ENCODE assay signal across 22 cellular contexts in the genomic region with DNA sequence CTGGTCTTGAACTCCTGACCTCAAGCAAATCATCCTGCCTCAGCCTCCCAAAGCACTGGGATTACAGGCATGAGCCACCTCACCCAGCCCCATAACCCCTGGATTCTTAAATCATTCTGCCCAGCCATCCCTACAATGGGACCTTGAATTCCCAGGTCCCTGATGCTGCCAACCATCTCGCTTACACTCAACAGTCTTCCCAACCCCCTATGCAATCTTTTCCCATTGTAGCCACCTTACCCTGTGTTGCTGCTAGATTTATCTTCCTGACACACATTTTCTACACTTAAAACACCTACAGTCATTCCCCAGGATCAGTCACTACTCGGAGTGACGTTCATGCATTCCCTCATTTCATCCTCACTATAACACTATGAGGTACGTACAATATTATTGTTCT.
A peak's percentile ranks its signal among the peaks of the same experiment; 100 is the strongest.
DNase-seq lines count a peak whose midpoint lies in the region; ATAC-seq and TF ChIP-seq lines count a peak whose summit lies in the region.
"Had no signal": no experiment of that assay in that cellular context is flagged by ENCODE, and none has a peak within 500 bp of the region (broad histone marks: within the 10 kb centered on the region; RNA-seq: fewer than 3 reads in every experiment).

No MANE protein-coding gene starts in this region.

- TF ChIP-seq CTCF in neutrophil (IDR thresholded peaks at IDR 0.05) = no peak

- no peaks in the 10 kb centered on the region for H3K27me3 ChIP-seq in neutrophil
- H3K27me3 ChIP-seq: BLaER1 treated with 17β-estradiol and CSF1 and Interleukin-3, amounts not matched to agents 10 nM and 100 nM; vagina had no signal

- intact Hi-C loops in dendritic cell treated with granulocyte-macrophage colony-stimulating factor and Interleukin-4, amounts not matched to agents 40 ng/mL and 50 ng/mL, for 4 days (cut with micrococcal nuclease) = no loop called here

- H3K36me3 Mint-ChIP-seq in activated T-cell treated with anti-CD3 and anti-CD28 coated beads, Interleukin-2, amount 50 U/mL, for 72 hours (ENCODE audit: insufficient read depth in 2 of 2) = peaks cover 4 to 9% of the 10 kb centered on the region in 2 donors
- peaks cover 15% of the 10 kb centered on the region for H3K36me3 Mint-ChIP-seq in activated T-cell treated with anti-CD3 and anti-CD28 coated beads, Interleukin-2, amount 50 U/mL, for 4 hours (ENCODE audit: insufficient read depth)
- H3K36me3 Mint-ChIP-seq in T-helper 17 cell (ENCODE audit: low read depth) = peaks cover 4% of the 10 kb centered on the region
- H3K36me3 Mint-ChIP-seq in dendritic cell treated with granulocyte-macrophage colony-stimulating factor and Interleukin-4, amounts not matched to agents 40 ng/mL and 50 ng/mL, for 4 days (ENCODE audit: low read depth) = peaks cover 47% of the 10 kb centered on the region

- peak overlapping the region in 1 of 2 donors; percentile 40 for H3K4me3 Mint-ChIP-seq in activated T-cell treated with anti-CD3 and anti-CD28 coated beads, Interleukin-2, amount 50 U/mL, for 72 hours
- no peak overlapping the region for H3K4me3 Mint-ChIP-seq in activated T-cell treated with anti-CD3 and anti-CD28 coated beads, Interleukin-2, amount 50 U/mL, for 4 hours
- H3K4me3 Mint-ChIP-seq in T-helper 17 cell = peak overlapping the region; percentile 7
- H3K4me3 Mint-ChIP-seq in dendritic cell treated with granulocyte-macrophage colony-stimulating factor and Interleukin-4, amounts not matched to agents 40 ng/mL and 50 ng/mL, for 4 days = no peak overlapping the region
- H3K4me3 Mint-ChIP-seq: H9 had no signal

- no peaks in the 10 kb centered on the region for H3K9me3 Mint-ChIP-seq in activated T-cell treated with anti-CD3 and anti-CD28 coated beads, Interleukin-2, amount 50 U/mL, for 72 hours
- H3K9me3 Mint-ChIP-seq in activated T-cell treated with anti-CD3 and anti-CD28 coated beads, Interleukin-2, amount 50 U/mL, for 4 hours = no peaks in the 10 kb centered on the region
- H3K9me3 Mint-ChIP-seq in dendritic cell treated with granulocyte-macrophage colony-stimulating factor and Interleukin-4, amounts not matched to agents 40 ng/mL and 50 ng/mL, for 4 days = no peaks in the 10 kb centered on the region
- H3K9me3 Mint-ChIP-seq: H9 had no signal

- ATAC-seq in activated T-cell treated with anti-CD3 and anti-CD28 coated beads, Interleukin-2, amount 50 U/mL, for 72 hours (replicated peaks in 1 of 2) = no peak
- no peak for ATAC-seq in activated T-cell treated with anti-CD3 and anti-CD28 coated beads, Interleukin-2, amount 50 U/mL, for 4 hours
- no peak for ATAC-seq in T-helper 17 cell

- H3K9me3 ChIP-seq in T-helper 17 cell (ENCODE audit: control insufficient read depth, low read length, poor library complexity, severe bottlenecking) (no peaks in the 10 kb centered on the region), neutrophil (no peaks in the 10 kb centered on the region)
- H3K9me3 ChIP-seq: thoracic aorta, vagina had no signal

- peaks cover 22 to 46% of the 10 kb centered on the region in 2 experiments for H3K4me1 ChIP-seq in neutrophil (ENCODE audit: control insufficient read depth in 1 of 2, insufficient read depth in 1 of 2, low read depth in 1 of 2, low read length in 1 of 2)

- DNase-seq in activated T-cell treated with anti-CD3 and anti-CD28 coated beads, Interleukin-2, amount 50 U/mL, for 72 hours = peak in 1 of 2 donors; percentile 0
- DNase-seq in activated T-cell treated with anti-CD3 and anti-CD28 coated beads, Interleukin-2, amount 50 U/mL, for 4 hours = no peak
- DNase-seq in T-helper 17 cell (no peak), NCI-H748 (lab: John Stamatoyannopoulos, UW; ENCODE audit: unreplicated experiment) (no peak), H4 (ENCODE audit: low spot score) (no peak), AG08396 (ENCODE audit: low spot score) (no peak)
- DNase-seq: activated CD4-positive, alpha-beta T cell treated with anti-CD3 and anti-CD28 coated beads, Interleukin-2, amount 50 U/mL, for 1 hour; activated CD8-positive, alpha-beta memory T cell treated with anti-CD3 and anti-CD28 coated beads, Interleukin-2, amount 50 U/mL, for 4 hours; EL; H9; left colon; NCI-H187; NCI-H526; retina; stimulated activated CD4-positive, alpha-beta T cell treated with anti-CD3 and anti-CD28 coated beads, Interleukin-2, amount 100 ng/mL, for 24 hours had no signal

- H3K36me3 ChIP-seq in neutrophil = no peaks in the 10 kb centered on the region
- H3K36me3 ChIP-seq: thoracic aorta, vagina had no signal

- H3K4me1 Mint-ChIP-seq in activated T-cell treated with anti-CD3 and anti-CD28 coated beads, Interleukin-2, amount 50 U/mL, for 72 hours (ENCODE audit: low read depth) = peaks cover 88% of the 10 kb centered on the region
- peaks cover 84% of the 10 kb centered on the region for H3K4me1 Mint-ChIP-seq in activated T-cell treated with anti-CD3 and anti-CD28 coated beads, Interleukin-2, amount 50 U/mL, for 4 hours (ENCODE audit: low read depth)
- peaks cover 55% of the 10 kb centered on the region for H3K4me1 Mint-ChIP-seq in T-helper 17 cell
- H3K4me1 Mint-ChIP-seq in dendritic cell treated with granulocyte-macrophage colony-stimulating factor and Interleukin-4, amounts not matched to agents 40 ng/mL and 50 ng/mL, for 4 days (ENCODE audit: low read depth) = peaks cover 62% of the 10 kb centered on the region
- H3K4me1 Mint-ChIP-seq: H9 had no signal

- no peak overlapping the region for H3K4me3 ChIP-seq in neutrophil (ENCODE audit: low read depth in 1 of 2, low read length in 1 of 2)
- H3K4me3 ChIP-seq: BLaER1 treated with 17β-estradiol and CSF1 and Interleukin-3, amounts not matched to agents 10 nM and 100 nM; smooth muscle cell; thoracic aorta; vagina had no signal

- peak overlapping the region; percentile 62 for H3K27ac Mint-ChIP-seq in activated T-cell treated with anti-CD3 and anti-CD28 coated beads, Interleukin-2, amount 50 U/mL, for 72 hours
- H3K27ac Mint-ChIP-seq in T-helper 17 cell = peak overlapping the region; percentile 97
- peak overlapping the region; percentile 3 for H3K27ac Mint-ChIP-seq in dendritic cell treated with granulocyte-macrophage colony-stimulating factor and Interleukin-4, amounts not matched to agents 40 ng/mL and 50 ng/mL, for 4 days
- H3K27ac Mint-ChIP-seq: H9 had no signal

- H3K27ac ChIP-seq in neutrophil = peak overlapping the region; percentile 43
- H3K27ac ChIP-seq: BLaER1 treated with 17β-estradiol and CSF1 and Interleukin-3, amounts not matched to agents 10 nM and 100 nM; HL-60; thoracic aorta; vagina had no signal

- no peaks in the 10 kb centered on the region for H3K27me3 Mint-ChIP-seq in activated T-cell treated with anti-CD3 and anti-CD28 coated beads, Interleukin-2, amount 50 U/mL, for 72 hours (ENCODE audit: low read depth)
- no peaks in the 10 kb centered on the region for H3K27me3 Mint-ChIP-seq in activated T-cell treated with anti-CD3 and anti-CD28 coated beads, Interleukin-2, amount 50 U/mL, for 4 hours (ENCODE audit: low read depth)
- no peaks in the 10 kb centered on the region for H3K27me3 Mint-ChIP-seq in T-helper 17 cell
- no peaks in the 10 kb centered on the region for H3K27me3 Mint-ChIP-seq in dendritic cell treated with granulocyte-macrophage colony-stimulating factor and Interleukin-4, amounts not matched to agents 40 ng/mL and 50 ng/mL, for 4 days

Comparison
In these comparisons a context has a peak if more than half of its experiments do, and no peak if none do; other contexts are left out.
1. H3K27ac Mint-ChIP-seq: peak in every context shown above with its lines; median percentile 97 in T-helper 17 cell; 62 in activated T-cell treated with anti-CD3 and anti-CD28 coated beads, Interleukin-2, amount 50 U/mL, for 72 hours; 3 in dendritic cell treated with granulocyte-macrophage colony-stimulating factor and Interleukin-4, amounts not matched to agents 40 ng/mL and 50 ng/mL, for 4 days.